In the genomic region with DNA sequence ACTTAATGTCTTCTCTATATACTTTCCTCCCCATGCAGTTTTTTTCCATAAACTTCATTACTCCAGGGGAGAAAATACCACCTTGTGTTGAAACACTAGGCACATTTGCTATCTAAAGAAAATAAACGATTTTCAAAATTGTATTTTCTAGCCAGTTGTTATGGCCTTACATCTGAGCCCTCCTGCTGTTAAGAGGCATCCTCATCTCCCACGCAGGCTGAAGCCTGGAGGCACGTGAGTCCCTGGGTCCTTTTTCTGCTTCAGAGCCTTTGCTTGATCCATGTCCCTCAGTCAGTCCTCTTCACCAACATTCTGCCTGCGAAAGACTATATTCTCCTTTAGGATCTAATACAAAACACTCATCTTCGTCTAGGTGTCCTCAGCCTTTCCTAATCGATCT, we compare ENCODE assay signal across 32 cellular contexts.
"Had no signal": no experiment of that assay in that cellular context is flagged by ENCODE, and none has a peak within 500 bp of the region (broad histone marks: within the 10 kb centered on the region; RNA-seq: fewer than 3 reads in every experiment).

No MANE protein-coding gene starts in this region.

- H3K4me3 ChIP-seq: MG63, PC-9, SJCRH30, SK-N-MC had no signal

- ATAC-seq: Panc1, Right ventricle myocardium inferior, SK-N-SH treated with all-trans-retinoic acid at 6 μM for 48 hours had no signal

- H3K4me1 ChIP-seq: SJCRH30 had no signal

- H2AFZ ChIP-seq: PC-9 had no signal

- H3K27me3 ChIP-seq: MG63, SJCRH30 had no signal

- H3K9me3 ChIP-seq: MG63, SJCRH30 had no signal

- H3K4me2 ChIP-seq: PC-9 had no signal

- DNase-seq: Kasumi-1, MG63, NCI-H1048, NCI-H1092 treated with DMSO at 0.1 percent for 48 hours, NCI-H1105 treated with DMSO at 0.1 percent for 48 hours, NCI-H1417, NCI-H1436, NCI-H146, NCI-H1694, NCI-H187, NCI-H1930, NCI-H2029 treated with DMSO at 0.1 percent for 48 hours, NCI-H2081 treated with DMSO at 0.1 percent for 48 hours, NCI-H2107, NCI-H2171, NCI-H226, NCI-H446 treated with DMSO at 0.1 percent for 48 hours, NCI-H510A, NCI-H524, NCI-H526, NCI-H69, NCI-H748 treated with DMSO at 0.1 percent for 48 hours, NCI-H82, PC-9, SHP77, SIG-M5 had no signal

- H3K27ac ChIP-seq: PC-9, RWPE1, SJCRH30, SK-N-MC had no signal

- H3K36me3 ChIP-seq: MG63, SJCRH30 had no signal
